ENCODE assay signal across 13 cellular contexts in genomic region chr13:33571618-33572017, GRCh38.
DNase-seq lines count a peak whose midpoint lies in the region; ATAC-seq and TF ChIP-seq lines count a peak whose summit lies in the region.
"Had no signal": no experiment of that assay in that cellular context is flagged by ENCODE, and none has a peak within 500 bp of the region (broad histone marks: within the 10 kb centered on the region; RNA-seq: fewer than 3 reads in every experiment).

No MANE protein-coding gene starts in this region.

- no peaks in the 10 kb centered on the region for H3K36me3 ChIP-seq in hepatocyte (replicated peaks; ENCODE audit: insufficient read depth, low read depth)
- H3K36me3 ChIP-seq: thyroid gland had no signal

- H3K4me3 ChIP-seq in hepatocyte, result no peak overlapping the region
- H3K4me3 ChIP-seq: thyroid gland had no signal

- ATAC-seq in GM18519 (IDR thresholded peaks at IDR 0.05; ENCODE audit: low FRiP score, unreplicated experiment) (peak; percentile 85), GM21526 (IDR thresholded peaks at IDR 0.05; ENCODE audit: low FRiP score, unreplicated experiment) (peak; percentile 86), HG02885 (IDR thresholded peaks at IDR 0.05; ENCODE audit: poor library complexity, unreplicated experiment) (peak; percentile 90), HG03571 (IDR thresholded peaks at IDR 0.05; ENCODE audit: unreplicated experiment) (peak; percentile 47), GM18517 (IDR thresholded peaks at IDR 0.05; ENCODE audit: unreplicated experiment) (no peak)
- ATAC-seq: naive thymus-derived CD4-positive, alpha-beta T cell had no signal

- H4K20me1 ChIP-seq in hepatocyte (ENCODE audit: insufficient read depth, poor library complexity, severe bottlenecking), result no peaks in the 10 kb centered on the region

- no peak overlapping the region for H3K27ac ChIP-seq in hepatocyte
- H3K27ac ChIP-seq: thyroid gland had no signal

- WGBS in hepatocyte (ENCODE audit: low lambda C conversion rate, missing lambda C conversion rate), result 96% methylated on average over 1 of the region's 1 CpG

- no peaks in the 10 kb centered on the region for H3K79me2 ChIP-seq in hepatocyte

- H3K27me3 ChIP-seq in hepatocyte, result no peaks in the 10 kb centered on the region
- H3K27me3 ChIP-seq: thyroid gland had no signal

- no peaks in the 10 kb centered on the region for H3K9me2 ChIP-seq in hepatocyte (replicated peaks; ENCODE audit: insufficient read depth)

- no peak for TF ChIP-seq CTCF in hepatocyte (IDR thresholded peaks at IDR 0.05; ENCODE audit: poor library complexity)

- H3K4me2 ChIP-seq in hepatocyte, result no peak overlapping the region

- DNase-seq in NCI-H1092 (lab: John Stamatoyannopoulos, UW), result no peak
- no peak for DNase-seq in occipital lobe (lab: John Stamatoyannopoulos, UW)
- no peak for DNase-seq in hepatocyte (ENCODE audit: low spot score)
- DNase-seq: activated CD4-positive, alpha-beta T cell treated with anti-CD3 and anti-CD28 coated beads, Interleukin-2, amount 50 U/mL, for 48 hours; naive thymus-derived CD4-positive, alpha-beta T cell; NCI-H1048; NCI-H2227 treated with DMSO at 0.1 percent for 48 hours; thyroid gland had no signal

- no peak overlapping the region for H2AFZ ChIP-seq in hepatocyte

- H3K9me3 ChIP-seq in hepatocyte (ENCODE audit: low read depth), result no peaks in the 10 kb centered on the region
- H3K9me3 ChIP-seq: thyroid gland had no signal

- no peaks in the 10 kb centered on the region for H3K4me1 ChIP-seq in hepatocyte (ENCODE audit: insufficient read depth)
- H3K4me1 ChIP-seq: thyroid gland had no signal
